33 cellular contexts compared by ENCODE assay signal in genomic region chr2:150137338-150137737, GRCh38.
"Had no signal": no experiment of that assay in that cellular context is flagged by ENCODE, and none has a peak within 500 bp of the region (broad histone marks: within the 10 kb centered on the region; RNA-seq: fewer than 3 reads in every experiment).

No MANE protein-coding gene starts in this region.

- H3K36me3 Mint-ChIP-seq: activated naive CD8-positive, alpha-beta T cell; brain; naive thymus-derived CD4-positive, alpha-beta T cell; stimulated activated memory B cell treated with anti-CD40 and anti-IgM and Interleukin-4, amounts not matched to agents 10 μg/mL and 1 μg/mL and 100 μg/mL, for 72 hours had no signal

- H3K36me3 ChIP-seq: adrenal gland, ascending aorta, gastrocnemius medialis, pancreas, prostate gland, sigmoid colon, upper lobe of right lung, WERI-Rb-1 had no signal

- H3K27ac ChIP-seq: adrenal gland, ascending aorta, gastrocnemius medialis, hepatocyte, pancreas, prostate gland, sigmoid colon, upper lobe of right lung, WERI-Rb-1 had no signal

- H3K27ac Mint-ChIP-seq: activated naive CD8-positive, alpha-beta T cell; endodermal cell; naive thymus-derived CD4-positive, alpha-beta T cell; stimulated activated memory B cell treated with anti-CD40 and anti-IgM and Interleukin-4, amounts not matched to agents 10 μg/mL and 1 μg/mL and 100 μg/mL, for 72 hours; T-helper 17 cell had no signal

- H3K4me1 Mint-ChIP-seq: naive thymus-derived CD4-positive, alpha-beta T cell; stimulated activated memory B cell treated with anti-CD40 and anti-IgM and Interleukin-4, amounts not matched to agents 10 μg/mL and 1 μg/mL and 100 μg/mL, for 72 hours; stimulated activated naive CD8-positive, alpha-beta T cell treated with anti-CD3 and anti-CD28 coated beads, Interleukin-15, amount 100 ng/mL, for 72 hours; T-helper 17 cell had no signal

- H3K4me3 ChIP-seq: adrenal gland, ascending aorta, gastrocnemius medialis, hepatocyte, pancreas, prostate gland, sigmoid colon, upper lobe of right lung had no signal

- ATAC-seq: activated CD4-positive, CD25-positive, alpha-beta regulatory T cell treated with anti-CD3 and anti-CD28 coated beads, Interleukin-2, amount 50 U/mL, for 24 hours; gastrocnemius medialis; left colon; naive thymus-derived CD4-positive, alpha-beta T cell; pancreas; stimulated activated memory B cell treated with anti-CD40 and anti-IgM and Interleukin-4, amounts not matched to agents 10 μg/mL and 1 μg/mL and 100 μg/mL, for 72 hours; stimulated activated naive CD8-positive, alpha-beta T cell treated with anti-CD3 and anti-CD28 coated beads, Interleukin-15, amount 100 ng/mL, for 72 hours; T-helper 17 cell; upper lobe of right lung had no signal

- DNase-seq: activated CD4-positive, alpha-beta T cell treated with anti-CD3 and anti-CD28 coated beads for 48 hours; activated CD4-positive, alpha-beta T cell treated with anti-CD3 and anti-CD28 coated beads, Interleukin-2, amount 50 U/mL, for 48 hours; activated CD8-positive, alpha-beta memory T cell treated with anti-CD3 and anti-CD28 coated beads for 24 hours; activated effector memory CD4-positive, alpha-beta T cell treated with Interleukin-2 at 50 U/mL for 16 hours; activated naive CD4-positive, alpha-beta T cell treated with Interleukin-2 at 50 U/mL for 16 hours; adrenal gland; caudate nucleus; endodermal cell; gastrocnemius medialis; glutamatergic neuron; islet precursor cell; left colon; midbrain; naive thymus-derived CD4-positive, alpha-beta T cell; pancreas; sigmoid colon; small intestine; stimulated activated CD4-positive, alpha-beta T cell treated with anti-CD3 and anti-CD28 coated beads, Interleukin-1b, Interleukin-23, amount 100 ng/mL, for 48 hours; stimulated activated CD4-positive, alpha-beta T cell treated with anti-CD3 and anti-CD28 coated beads, Interleukin-4, amount 100 ng/mL, for 4 hours; stimulated activated CD8-positive, alpha-beta memory T cell treated with anti-CD3 and anti-CD28 coated beads, Interleukin-4, amount 100 ng/mL, for 48 hours; stimulated activated naive CD8-positive, alpha-beta T cell treated with anti-CD3 and anti-CD28 coated beads, Interleukin-15, amount 100 ng/mL, for 72 hours; substantia nigra; T-helper 17 cell; T1000; upper lobe of right lung; WERI-Rb-1 had no signal

- H3K9me3 ChIP-seq: adrenal gland, ascending aorta, gastrocnemius medialis, pancreas, prostate gland, sigmoid colon, upper lobe of right lung had no signal

- FAIRE-seq: pancreas, small intestine had no signal

- H3K9me3 Mint-ChIP-seq: brain, endodermal cell had no signal

- H3K27me3 Mint-ChIP-seq: activated naive CD8-positive, alpha-beta T cell; brain; naive thymus-derived CD4-positive, alpha-beta T cell; stimulated activated memory B cell treated with anti-CD40 and anti-IgM and Interleukin-4, amounts not matched to agents 10 μg/mL and 1 μg/mL and 100 μg/mL, for 72 hours; stimulated activated naive CD8-positive, alpha-beta T cell treated with anti-CD3 and anti-CD28 coated beads, Interleukin-15, amount 100 ng/mL, for 72 hours; T-helper 17 cell had no signal

- H3K27me3 ChIP-seq: adrenal gland, ascending aorta, gastrocnemius medialis, hepatocyte, pancreas, sigmoid colon, upper lobe of right lung had no signal

- H3K4me3 Mint-ChIP-seq: activated naive CD8-positive, alpha-beta T cell; brain; endodermal cell; naive thymus-derived CD4-positive, alpha-beta T cell; stimulated activated memory B cell treated with anti-CD40 and anti-IgM and Interleukin-4, amounts not matched to agents 10 μg/mL and 1 μg/mL and 100 μg/mL, for 72 hours; stimulated activated naive CD8-positive, alpha-beta T cell treated with anti-CD3 and anti-CD28 coated beads, Interleukin-15, amount 100 ng/mL, for 72 hours; T-helper 17 cell had no signal

- H3K4me1 ChIP-seq: adrenal gland, ascending aorta, gastrocnemius medialis, prostate gland, upper lobe of right lung had no signal
